Comparison of ENCODE assay signal across 15 cellular contexts in genomic region chr13:33865945-33866344, GRCh38. TPM values are rescaled to one million over a fixed set of nuclear protein-coding genes. Genes with fewer than 3 reads are reported as not detected.
DNase-seq lines count a peak whose midpoint lies in the region; ATAC-seq and TF ChIP-seq lines count a peak whose summit lies in the region.
"Had no signal": no experiment of that assay in that cellular context is flagged by ENCODE, and none has a peak within 500 bp of the region (broad histone marks: within the 10 kb centered on the region; RNA-seq: fewer than 3 reads in every experiment).

No MANE protein-coding gene starts in this region.

- ATAC-seq in GM18519 (IDR thresholded peaks at IDR 0.05; ENCODE audit: low FRiP score, unreplicated experiment) (peak; percentile 91), GM21447 (IDR thresholded peaks at IDR 0.05; ENCODE audit: unreplicated experiment) (peak; percentile 99), HG03064 (IDR thresholded peaks at IDR 0.05; ENCODE audit: low read depth, unreplicated experiment) (peak; percentile 90), memory B cell (ENCODE audit: low read depth) (peak; percentile 95)
- ATAC-seq: activated CD8-positive, alpha-beta T cell treated with anti-CD3 and anti-CD28 coated beads, Interleukin-2, amount 10 ng/mL, durations not matched to agents 7 days and 5 days; psoas muscle; stimulated activated naive CD8-positive, alpha-beta T cell treated with anti-CD3 and anti-CD28 coated beads, Interleukin-15, amount 100 ng/mL, for 72 hours had no signal

- DNase-seq in memory B cell (ENCODE audit: low spot score in 2 of 2) (peak in 1 of 2 donors; percentile 3), coronary artery (ENCODE audit: low spot score) (no peak), NCI-H82 (lab: John Stamatoyannopoulos, UW) (no peak), medulla oblongata (ENCODE audit: extremely low spot score) (no peak), right atrium auricular region (ENCODE audit: low spot score) (no peak)
- DNase-seq: activated CD8-positive, alpha-beta T cell treated with anti-CD3 and anti-CD28 coated beads, Interleukin-2, amount 10 ng/mL, durations not matched to agents 7 days and 5 days; NCI-H2081 treated with DMSO at 0.1 percent for 48 hours; psoas muscle; stimulated activated naive CD8-positive, alpha-beta T cell treated with anti-CD3 and anti-CD28 coated beads, Interleukin-15, amount 100 ng/mL, for 72 hours had no signal

- no peaks in the 10 kb centered on the region for H3K4me1 ChIP-seq in right atrium auricular region
- H3K4me1 ChIP-seq: esophagus muscularis mucosa had no signal

- H3K9me3 ChIP-seq in right atrium auricular region, result no peaks in the 10 kb centered on the region
- H3K9me3 ChIP-seq: esophagus muscularis mucosa, psoas muscle had no signal

- no peak overlapping the region for H3K4me3 Mint-ChIP-seq in memory B cell
- H3K4me3 Mint-ChIP-seq: activated CD8-positive, alpha-beta T cell treated with anti-CD3 and anti-CD28 coated beads, Interleukin-2, amount 10 ng/mL, durations not matched to agents 7 days and 5 days; activated naive CD4-positive, alpha-beta T cell treated with anti-CD3 and anti-CD28 coated beads, Interleukin-2, amount 50 U/mL, for 24 hours; stimulated activated naive CD8-positive, alpha-beta T cell treated with anti-CD3 and anti-CD28 coated beads, Interleukin-15, amount 100 ng/mL, for 72 hours; T-helper 1 cell treated with Interleukin-12 subunit alpha and Interleukin-12 subunit beta and Interleukin-4 antibody, amounts not matched to agents 30 μg/mL and 1 μg/mL, for 36 hours had no signal

- H3K4me3 ChIP-seq in coronary artery (no peak overlapping the region), right atrium auricular region (no peak overlapping the region)
- H3K4me3 ChIP-seq: esophagus muscularis mucosa, psoas muscle had no signal

- TF ChIP-seq CTCF in coronary artery (IDR thresholded peaks at IDR 0.05), result no peak
- no peak for TF ChIP-seq CTCF in right atrium auricular region (IDR thresholded peaks at IDR 0.05)

- H3K27ac ChIP-seq in coronary artery, result no peak overlapping the region
- H3K27ac ChIP-seq in right atrium auricular region, result no peak overlapping the region
- H3K27ac ChIP-seq: esophagus muscularis mucosa, psoas muscle had no signal

- H3K27me3 ChIP-seq in right atrium auricular region, result no peaks in the 10 kb centered on the region
- H3K27me3 ChIP-seq: esophagus muscularis mucosa had no signal

- H3K27me3 Mint-ChIP-seq in memory B cell, result no peaks in the 10 kb centered on the region
- H3K27me3 Mint-ChIP-seq: activated naive CD4-positive, alpha-beta T cell treated with anti-CD3 and anti-CD28 coated beads, Interleukin-2, amount 50 U/mL, for 24 hours; stimulated activated naive CD8-positive, alpha-beta T cell treated with anti-CD3 and anti-CD28 coated beads, Interleukin-15, amount 100 ng/mL, for 72 hours had no signal

- no peaks in the 10 kb centered on the region for H3K36me3 ChIP-seq in right atrium auricular region
- H3K36me3 ChIP-seq: esophagus muscularis mucosa had no signal

- no peak overlapping the region for H3K27ac Mint-ChIP-seq in memory B cell
- H3K27ac Mint-ChIP-seq: activated CD8-positive, alpha-beta T cell treated with anti-CD3 and anti-CD28 coated beads, Interleukin-2, amount 10 ng/mL, durations not matched to agents 7 days and 5 days; activated naive CD4-positive, alpha-beta T cell treated with anti-CD3 and anti-CD28 coated beads, Interleukin-2, amount 50 U/mL, for 24 hours; stimulated activated naive CD8-positive, alpha-beta T cell treated with anti-CD3 and anti-CD28 coated beads, Interleukin-15, amount 100 ng/mL, for 72 hours; T-helper 1 cell treated with Interleukin-12 subunit alpha and Interleukin-12 subunit beta and Interleukin-4 antibody, amounts not matched to agents 30 μg/mL and 1 μg/mL, for 36 hours had no signal

- peaks cover 6% of the 10 kb centered on the region for H3K4me1 Mint-ChIP-seq in memory B cell
- H3K4me1 Mint-ChIP-seq: activated naive CD4-positive, alpha-beta T cell treated with anti-CD3 and anti-CD28 coated beads, Interleukin-2, amount 50 U/mL, for 24 hours; stimulated activated naive CD8-positive, alpha-beta T cell treated with anti-CD3 and anti-CD28 coated beads, Interleukin-15, amount 100 ng/mL, for 72 hours had no signal

- peaks cover 3% of the 10 kb centered on the region for H3K36me3 Mint-ChIP-seq in memory B cell

- H3K9me3 Mint-ChIP-seq in memory B cell, result peaks cover 4% of the 10 kb centered on the region
- H3K9me3 Mint-ChIP-seq: activated naive CD4-positive, alpha-beta T cell treated with anti-CD3 and anti-CD28 coated beads, Interleukin-2, amount 50 U/mL, for 24 hours; stimulated activated naive CD8-positive, alpha-beta T cell treated with anti-CD3 and anti-CD28 coated beads, Interleukin-15, amount 100 ng/mL, for 72 hours; T-helper 1 cell treated with Interleukin-12 subunit alpha and Interleukin-12 subunit beta and Interleukin-4 antibody, amounts not matched to agents 30 μg/mL and 1 μg/mL, for 36 hours had no signal

RNA-seq across cellular contexts. Expression of gene RFC3, which starts 48.0 kb away (rescaled TPM):
- 1 to 10 TPM; 3.3 to 4.9 TPM for total RNA-seq in right atrium auricular region
